1 cellular context compared by ENCODE assay signal in genomic region chr5:179819296-179820126, GRCh38.
TF ChIP-seq lines count a peak whose summit lies in the region.

No MANE protein-coding gene starts in this region.

TF ChIP-seq in HepG2, 621 proteins besides CTCF, POLR2A, EP300 and RAD21 (continued from another document and continues in another):
- TF ChIP-seq, protein P1, sequence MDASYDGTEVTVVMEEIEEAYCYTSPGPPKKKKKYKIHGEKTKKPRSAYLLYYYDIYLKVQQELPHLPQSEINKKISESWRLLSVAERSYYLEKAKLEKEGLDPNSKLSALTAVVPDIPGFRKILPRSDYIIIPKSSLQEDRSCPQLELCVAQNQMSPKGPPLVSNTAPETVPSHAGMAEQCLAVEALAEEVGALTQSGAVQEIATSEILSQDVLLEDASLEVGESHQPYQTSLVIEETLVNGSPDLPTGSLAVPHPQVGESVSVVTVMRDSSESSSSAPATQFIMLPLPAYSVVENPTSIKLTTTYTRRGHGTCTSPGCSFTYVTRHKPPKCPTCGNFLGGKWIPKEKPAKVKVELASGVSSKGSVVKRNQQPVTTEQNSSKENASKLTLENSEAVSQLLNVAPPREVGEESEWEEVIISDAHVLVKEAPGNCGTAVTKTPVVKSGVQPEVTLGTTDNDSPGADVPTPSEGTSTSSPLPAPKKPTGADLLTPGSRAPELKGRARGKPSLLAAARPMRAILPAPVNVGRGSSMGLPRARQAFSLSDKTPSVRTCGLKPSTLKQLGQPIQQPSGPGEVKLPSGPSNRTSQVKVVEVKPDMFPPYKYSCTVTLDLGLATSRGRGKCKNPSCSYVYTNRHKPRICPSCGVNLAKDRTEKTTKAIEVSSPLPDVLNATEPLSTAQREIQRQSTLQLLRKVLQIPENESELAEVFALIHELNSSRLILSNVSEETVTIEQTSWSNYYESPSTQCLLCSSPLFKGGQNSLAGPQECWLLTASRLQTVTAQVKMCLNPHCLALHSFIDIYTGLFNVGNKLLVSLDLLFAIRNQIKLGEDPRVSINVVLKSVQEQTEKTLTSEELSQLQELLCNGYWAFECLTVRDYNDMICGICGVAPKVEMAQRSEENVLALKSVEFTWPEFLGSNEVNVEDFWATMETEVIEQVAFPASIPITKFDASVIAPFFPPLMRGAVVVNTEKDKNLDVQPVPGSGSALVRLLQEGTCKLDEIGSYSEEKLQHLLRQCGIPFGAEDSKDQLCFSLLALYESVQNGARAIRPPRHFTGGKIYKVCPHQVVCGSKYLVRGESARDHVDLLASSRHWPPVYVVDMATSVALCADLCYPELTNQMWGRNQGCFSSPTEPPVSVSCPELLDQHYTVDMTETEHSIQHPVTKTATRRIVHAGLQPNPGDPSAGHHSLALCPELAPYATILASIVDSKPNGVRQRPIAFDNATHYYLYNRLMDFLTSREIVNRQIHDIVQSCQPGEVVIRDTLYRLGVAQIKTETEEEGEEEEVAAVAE (CRISPR knock-in tag; IDR thresholded peaks at IDR 0.05; ENCODE audit: borderline replicate concordance) = no peak; the same call in 1 of the 2 replicates
- TF ChIP-seq, protein P2, sequence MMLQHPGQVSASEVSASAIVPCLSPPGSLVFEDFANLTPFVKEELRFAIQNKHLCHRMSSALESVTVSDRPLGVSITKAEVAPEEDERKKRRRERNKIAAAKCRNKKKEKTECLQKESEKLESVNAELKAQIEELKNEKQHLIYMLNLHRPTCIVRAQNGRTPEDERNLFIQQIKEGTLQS (CRISPR knock-in tag; IDR thresholded peaks at IDR 0.05) = peak; percentile 77
- no peak for TF ChIP-seq SIN3B (IDR thresholded peaks at IDR 0.05; ENCODE audit: low read length)
- peak; percentile 72; the same call in 1 of the 2 replicates for TF ChIP-seq ZNF557 (CRISPR knock-in tag; IDR thresholded peaks at IDR 0.05)
- TF ChIP-seq PAF1 (CRISPR knock-in tag; IDR thresholded peaks at IDR 0.05) = no peak
- TF ChIP-seq ZIK1 (CRISPR knock-in tag; IDR thresholded peaks at IDR 0.05; ENCODE audit: borderline replicate concordance, low read depth) = no peak
- 0 out of 2 replicates have a peak, but pooled peaks have one; percentile 17 for TF ChIP-seq THRA (CRISPR knock-in tag; IDR thresholded peaks at IDR 0.05; ENCODE audit: borderline replicate concordance)
- no peak for TF ChIP-seq BRF2 (CRISPR knock-in tag; IDR thresholded peaks at IDR 0.05)
- no peak for TF ChIP-seq HBP1 (CRISPR knock-in tag; IDR thresholded peaks at IDR 0.05; ENCODE audit: low read depth)
- TF ChIP-seq SMARCE1 (IDR thresholded peaks at IDR 0.05; ENCODE audit: borderline replicate concordance) = no peak
- TF ChIP-seq HMG20A (CRISPR knock-in tag; IDR thresholded peaks at IDR 0.05; ENCODE audit: borderline replicate concordance) = no peak
- TF ChIP-seq, protein P3, sequence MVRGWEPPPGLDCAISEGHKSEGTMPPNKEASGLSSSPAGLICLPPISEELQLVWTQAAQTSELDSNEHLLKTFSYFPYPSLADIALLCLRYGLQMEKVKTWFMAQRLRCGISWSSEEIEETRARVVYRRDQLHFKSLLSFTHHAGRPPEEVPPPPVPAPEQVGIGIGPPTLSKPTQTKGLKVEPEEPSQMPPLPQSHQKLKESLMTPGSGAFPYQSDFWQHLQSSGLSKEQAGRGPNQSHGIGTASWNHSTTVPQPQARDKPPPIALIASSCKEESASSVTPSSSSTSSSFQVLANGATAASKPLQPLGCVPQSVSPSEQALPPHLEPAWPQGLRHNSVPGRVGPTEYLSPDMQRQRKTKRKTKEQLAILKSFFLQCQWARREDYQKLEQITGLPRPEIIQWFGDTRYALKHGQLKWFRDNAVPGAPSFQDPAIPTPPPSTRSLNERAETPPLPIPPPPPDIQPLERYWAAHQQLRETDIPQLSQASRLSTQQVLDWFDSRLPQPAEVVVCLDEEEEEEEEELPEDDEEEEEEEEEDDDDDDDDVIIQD (CRISPR knock-in tag; IDR thresholded peaks at IDR 0.05; ENCODE audit: low read depth) = no peak
- TF ChIP-seq, protein P4, sequence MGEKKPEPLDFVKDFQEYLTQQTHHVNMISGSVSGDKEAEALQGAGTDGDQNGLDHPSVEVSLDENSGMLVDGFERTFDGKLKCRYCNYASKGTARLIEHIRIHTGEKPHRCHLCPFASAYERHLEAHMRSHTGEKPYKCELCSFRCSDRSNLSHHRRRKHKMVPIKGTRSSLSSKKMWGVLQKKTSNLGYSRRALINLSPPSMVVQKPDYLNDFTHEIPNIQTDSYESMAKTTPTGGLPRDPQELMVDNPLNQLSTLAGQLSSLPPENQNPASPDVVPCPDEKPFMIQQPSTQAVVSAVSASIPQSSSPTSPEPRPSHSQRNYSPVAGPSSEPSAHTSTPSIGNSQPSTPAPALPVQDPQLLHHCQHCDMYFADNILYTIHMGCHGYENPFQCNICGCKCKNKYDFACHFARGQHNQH (CRISPR knock-in tag; IDR thresholded peaks at IDR 0.05) = peak; percentile 18; the same call in 1 of the 2 replicates
- TF ChIP-seq ZNF431 (CRISPR knock-in tag; IDR thresholded peaks at IDR 0.05; ENCODE audit: borderline replicate concordance, low read depth) = no peak
- TF ChIP-seq ZNF737 (CRISPR knock-in tag; IDR thresholded peaks at IDR 0.05; ENCODE audit: borderline replicate concordance) = no peak
- TF ChIP-seq ZBTB40 (IDR thresholded peaks at IDR 0.05) = no peak
- peak; percentile 78 for TF ChIP-seq ZBTB40 (CRISPR knock-in tag; IDR thresholded peaks at IDR 0.05)
- peak; percentile 10; the same call in 1 of the 2 replicates for TF ChIP-seq ZBTB34 (CRISPR knock-in tag; IDR thresholded peaks at IDR 0.05)
- 0 out of 2 replicates have a peak, but pooled peaks have one; percentile 14 for TF ChIP-seq HNF4A (CRISPR knock-in tag; IDR thresholded peaks at IDR 0.05)
- no peak; the same call in 1 of the 2 replicates for TF ChIP-seq ZNF552 (CRISPR knock-in tag; IDR thresholded peaks at IDR 0.05; ENCODE audit: borderline replicate concordance)
- TF ChIP-seq ZNF329 (CRISPR knock-in tag; IDR thresholded peaks at IDR 0.05; ENCODE audit: low read depth) = no peak; the same call in 1 of the 2 replicates
- 0 out of 2 replicates have a peak, but pooled peaks have one; percentile 33 for TF ChIP-seq ZNF484 (CRISPR knock-in tag; IDR thresholded peaks at IDR 0.05; ENCODE audit: borderline replicate concordance, low read depth)
- TF ChIP-seq REPIN1 (CRISPR knock-in tag; IDR thresholded peaks at IDR 0.05; ENCODE audit: borderline replicate concordance, low read depth) = no peak
- TF ChIP-seq ZSCAN30 (CRISPR knock-in tag; IDR thresholded peaks at IDR 0.05) = 0 out of 2 replicates have a peak, but pooled peaks have one; percentile 34
- TF ChIP-seq ZNF251 (CRISPR knock-in tag; IDR thresholded peaks at IDR 0.05) = no peak
- TF ChIP-seq ZNF296 (CRISPR knock-in tag; conservative IDR thresholded peaks at IDR 0.05) = no peak
- TF ChIP-seq SMAD1 (CRISPR knock-in tag; IDR thresholded peaks at IDR 0.05; ENCODE audit: borderline replicate concordance, low read depth) = no peak
- TF ChIP-seq ZNF549 (CRISPR knock-in tag; IDR thresholded peaks at IDR 0.05) = no peak
- 0 out of 2 replicates have a peak, but pooled peaks have one; percentile 53 for TF ChIP-seq ZSCAN12 (CRISPR knock-in tag; IDR thresholded peaks at IDR 0.05)
- TF ChIP-seq HCFC1 (IDR thresholded peaks at IDR 0.05; ENCODE audit: low read depth, low read length) = no peak
- TF ChIP-seq, protein P5, sequence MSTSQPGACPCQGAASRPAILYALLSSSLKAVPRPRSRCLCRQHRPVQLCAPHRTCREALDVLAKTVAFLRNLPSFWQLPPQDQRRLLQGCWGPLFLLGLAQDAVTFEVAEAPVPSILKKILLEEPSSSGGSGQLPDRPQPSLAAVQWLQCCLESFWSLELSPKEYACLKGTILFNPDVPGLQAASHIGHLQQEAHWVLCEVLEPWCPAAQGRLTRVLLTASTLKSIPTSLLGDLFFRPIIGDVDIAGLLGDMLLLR (CRISPR knock-in tag; IDR thresholded peaks at IDR 0.05) = peak; percentile 79
- no peak for TF ChIP-seq SUZ12 (IDR thresholded peaks at IDR 0.05; ENCODE audit: low read depth, low read length)
- TF ChIP-seq ZNF674 (CRISPR knock-in tag; IDR thresholded peaks at IDR 0.05; ENCODE audit: low read depth) = peak; percentile 91; the same call in 1 of the 2 replicates
- TF ChIP-seq ZNF839 (CRISPR knock-in tag; IDR thresholded peaks at IDR 0.05; ENCODE audit: borderline replicate concordance) = no peak
